ENCODE assay signal across 8 cellular contexts in genomic region chr2:237965844-237966243, GRCh38. TPM values are rescaled to one million over a fixed set of nuclear protein-coding genes. Genes with fewer than 3 reads are reported as not detected.
DNase-seq lines count a peak whose midpoint lies in the region; ATAC-seq, FAIRE-seq and TF ChIP-seq lines count a peak whose summit lies in the region.
"Not testable (repeated sequence)": the region's sequence is repeated elsewhere in the genome, so short reads cannot be mapped to it uniquely, and the experiment has no call there.

No MANE protein-coding gene starts in this region.

- not testable (repeated sequence) for H3K18ac ChIP-seq in H1 (ENCODE audit: extremely low read depth, low read length)

- not testable (repeated sequence) for H4K8ac ChIP-seq in H1 (ENCODE audit: extremely low read depth, insufficient read depth, low read length)

- H3K9me2 ChIP-seq in neural cell (ENCODE audit: insufficient read depth, low read length), result not testable (repeated sequence)

- H2BK5ac ChIP-seq in H1 (ENCODE audit: low read depth, low read length), result not testable (repeated sequence)

- BruUV-seq in A673 (replicated peaks; lab: Mats Ljungman, UMichigan), result not testable (repeated sequence)

- H3K9me3 Mint-ChIP-seq in T-helper 1 cell treated with Interleukin-12 subunit alpha and Interleukin-12 subunit beta and Interleukin-4 antibody, amounts not matched to agents 30 μg/mL and 1 μg/mL, for 36 hours, result peaks cover 17% of the 10 kb centered on the region
- H3K9me3 Mint-ChIP-seq in activated naive CD8-positive, alpha-beta T cell treated with anti-CD3 and anti-CD28 coated beads, Interleukin-2, amount 10 ng/mL, durations not matched to agents 7 days and 5 days, result peaks cover 12% of the 10 kb centered on the region
- H3K9me3 Mint-ChIP-seq in stimulated activated memory B cell treated with anti-CD40 and anti-IgM and Interleukin-4, amounts not matched to agents 10 μg/mL and 1 μg/mL and 100 μg/mL, for 72 hours, result not testable (repeated sequence)

- H3K27ac Mint-ChIP-seq in T-helper 1 cell treated with Interleukin-12 subunit alpha and Interleukin-12 subunit beta and Interleukin-4 antibody, amounts not matched to agents 30 μg/mL and 1 μg/mL, for 36 hours, result peak overlapping the region; percentile 59
- not testable (repeated sequence) for H3K27ac Mint-ChIP-seq in activated naive CD8-positive, alpha-beta T cell treated with anti-CD3 and anti-CD28 coated beads, Interleukin-2, amount 10 ng/mL, durations not matched to agents 7 days and 5 days
- H3K27ac Mint-ChIP-seq in stimulated activated memory B cell treated with anti-CD40 and anti-IgM and Interleukin-4, amounts not matched to agents 10 μg/mL and 1 μg/mL and 100 μg/mL, for 72 hours, result peak overlapping the region; percentile 71

- H2AFZ ChIP-seq in H1 (ENCODE audit: low read length), result not testable (repeated sequence)
- peak overlapping the region; percentile 93 for H2AFZ ChIP-seq in neural cell (ENCODE audit: low read depth, low read length)

- H3K79me2 ChIP-seq in H1 (ENCODE audit: control insufficient read depth in 1 of 2, insufficient read depth in 2 of 2, low read length in 2 of 2) (peaks cover 10 to 36% of the 10 kb centered on the region in 2 experiments; a peak in 3 of 4 replicates), neural cell (replicated peaks; ENCODE audit: insufficient read depth, low read length) (peaks cover 36% of the 10 kb centered on the region)

- H3K56ac ChIP-seq in H1 (replicated peaks; ENCODE audit: insufficient read length, low read depth, low read length), result not testable (repeated sequence)

- CTCF ChIA-PET in A673 (lab: Charles Lee), result not testable (repeated sequence)
- CTCF ChIA-PET in H1 (lab: Charles Lee; ENCODE audit: partially characterized antibody), result interaction anchor here (0.6 kb wide), 2 partner anchors 22 to 208 kb away, joined by 3 read pairs; no protein-coding TSS in a partner anchor

- POLR2A ChIA-PET in A673 (lab: Charles Lee; ENCODE audit: low non-redundant PET); activated naive CD8-positive, alpha-beta T cell treated with anti-CD3 and anti-CD28 coated beads, Interleukin-2, amount 10 ng/mL, durations not matched to agents 7 days and 5 days (lab: Charles Lee); H1 (lab: Charles Lee; ENCODE audit: partially characterized antibody): not testable (repeated sequence)

- H3K23me2 ChIP-seq in H1 (ENCODE audit: low read depth, low read length), result peaks cover 12% of the 10 kb centered on the region; the same call in 1 of the 2 replicates

- H3K79me1 ChIP-seq in H1 (ENCODE audit: low read depth, low read length), result peaks cover 20% of the 10 kb centered on the region

- peak overlapping the region; percentile 65 for H3K4me3 ChIP-seq in A673 (ENCODE audit: low read depth, low read length, poor library complexity, severe bottlenecking)
- peak overlapping the region; percentile 77 for H3K4me3 ChIP-seq in HFF-Myc (replicated peaks; ENCODE audit: low read depth, low read length)
- peak overlapping the region in 3 of 4 experiments; percentile 70 to 79 (median 78); a peak in 6 of 8 replicates for H3K4me3 ChIP-seq in H1 (ENCODE audit: extremely low read depth in 1 of 4, insufficient read depth in 2 of 4, low read depth in 3 of 4, low read length in 4 of 4)
- peak overlapping the region; percentile 85 to 89 for H3K4me3 ChIP-seq in kidney (ENCODE audit: low read length in 2 of 2)
- peak overlapping the region; percentile 91 for H3K4me3 ChIP-seq in neural cell (ENCODE audit: low read length)

- H3K4ac ChIP-seq in H1 (replicated peaks; ENCODE audit: insufficient read length, low read depth, low read length), result not testable (repeated sequence)

- peaks cover 22% of the 10 kb centered on the region for H3K36me3 Mint-ChIP-seq in T-helper 1 cell treated with Interleukin-12 subunit alpha and Interleukin-12 subunit beta and Interleukin-4 antibody, amounts not matched to agents 30 μg/mL and 1 μg/mL, for 36 hours (ENCODE audit: low read depth)
- H3K36me3 Mint-ChIP-seq in activated naive CD8-positive, alpha-beta T cell treated with anti-CD3 and anti-CD28 coated beads, Interleukin-2, amount 10 ng/mL, durations not matched to agents 7 days and 5 days, result peaks cover 15% of the 10 kb centered on the region
- not testable (repeated sequence) for H3K36me3 Mint-ChIP-seq in stimulated activated memory B cell treated with anti-CD40 and anti-IgM and Interleukin-4, amounts not matched to agents 10 μg/mL and 1 μg/mL and 100 μg/mL, for 72 hours

- not testable (repeated sequence) for DNase-seq in A673 (ENCODE audit: low spot score); HFF-Myc (ENCODE audit: extremely low read depth, low read depth); activated naive CD8-positive, alpha-beta T cell treated with anti-CD3 and anti-CD28 coated beads, Interleukin-2, amount 10 ng/mL, durations not matched to agents 7 days and 5 days; H1 (ENCODE audit: low read depth in 1 of 2, low spot score in 2 of 2); kidney

- TF ChIP-seq CTCF in A673 (conservative IDR thresholded peaks at IDR 0.05; ENCODE audit: low read depth, low read length); HFF-Myc (IDR thresholded peaks at IDR 0.05; ENCODE audit: low read depth, low read length, missing control alignments); H1 (IDR thresholded peaks at IDR 0.05; ENCODE audit: control extremely low read depth in 1 of 3, insufficient read depth in 1 of 3, low read depth in 1 of 3, low read length in 3 of 3); kidney (IDR thresholded peaks at IDR 0.05; ENCODE audit: borderline replicate concordance, extremely low read depth, insufficient read depth); neural cell (IDR thresholded peaks at IDR 0.05; ENCODE audit: poor library complexity, severe bottlenecking): not testable (repeated sequence)

- 94% methylated on average over 8 of the region's 13 CpGs; no CpG with 5 or more reads in 1 of the 2 experiments for WGBS in H1 (ENCODE audit: extremely low coverage in 1 of 2, insufficient coverage in 1 of 2, insufficient read length in 1 of 2, insufficient replicate concordance in 2 of 2, low coverage in 1 of 2, low lambda C conversion rate in 2 of 2, missing lambda C conversion rate in 1 of 2), 2 experiments

- H3K23ac ChIP-seq in H1 (ENCODE audit: insufficient read length), result not testable (repeated sequence)

- H3K4me3 Mint-ChIP-seq in T-helper 1 cell treated with Interleukin-12 subunit alpha and Interleukin-12 subunit beta and Interleukin-4 antibody, amounts not matched to agents 30 μg/mL and 1 μg/mL, for 36 hours, result peak overlapping the region; percentile 81
- H3K4me3 Mint-ChIP-seq in activated naive CD8-positive, alpha-beta T cell treated with anti-CD3 and anti-CD28 coated beads, Interleukin-2, amount 10 ng/mL, durations not matched to agents 7 days and 5 days, result peak overlapping the region; percentile 79
- H3K4me3 Mint-ChIP-seq in stimulated activated memory B cell treated with anti-CD40 and anti-IgM and Interleukin-4, amounts not matched to agents 10 μg/mL and 1 μg/mL and 100 μg/mL, for 72 hours, result peak overlapping the region; percentile 85

- H3F3A ChIP-seq in neural cell (ENCODE audit: insufficient read depth, low read length, poor library complexity, severe bottlenecking), result not testable (repeated sequence)

- peak overlapping the region; percentile 56 to 84 for H3K4me2 ChIP-seq in H1 (ENCODE audit: insufficient read depth in 1 of 2, low read depth in 2 of 2, low read length in 2 of 2)
- H3K4me2 ChIP-seq in neural cell (ENCODE audit: low read length), result peak overlapping the region; percentile 80

- H4K20me1 ChIP-seq in H1 (replicated peaks in 1 of 2; ENCODE audit: control insufficient read depth in 1 of 2, insufficient read depth in 2 of 2, low read length in 2 of 2), result peaks cover 10 to 18% of the 10 kb centered on the region in 2 experiments
- H4K20me1 ChIP-seq in neural cell (ENCODE audit: insufficient read depth), result not testable (repeated sequence)

- H2BK12ac ChIP-seq in H1 (ENCODE audit: low read depth, low read length), result not testable (repeated sequence)

- H3K9ac ChIP-seq in H1 (replicated peaks in 1 of 4; ENCODE audit: extremely low read depth in 1 of 4, low read depth in 3 of 4, low read length in 3 of 4), result not testable (repeated sequence)
- peak overlapping the region in 1 of 2 donors; percentile 74 for H3K9ac ChIP-seq in kidney (ENCODE audit: low read length in 2 of 2)
- peak overlapping the region; percentile 61 for H3K9ac ChIP-seq in neural cell (ENCODE audit: low read length)

- intact Hi-C loops in A673 (cut with micrococcal nuclease; ENCODE audit: unreplicated experiment); kidney (cut with DNase I): not testable (repeated sequence)

- not testable (repeated sequence) for H3K9me3 ChIP-seq in A673 (ENCODE audit: low read depth, low read length, poor library complexity, severe bottlenecking); H1 (ENCODE audit: insufficient read depth in 2 of 2, low read depth in 1 of 2, low read length in 1 of 2); neural cell (ENCODE audit: low read length)
- H3K9me3 ChIP-seq in kidney (ENCODE audit: control insufficient read depth in 1 of 2, low read length in 2 of 2), result peaks cover 0 to 15% of the 10 kb centered on the region in 2 donors

- not testable (repeated sequence) for H3K27me3 ChIP-seq in A673 (replicated peaks; ENCODE audit: insufficient read depth, low read depth, low read length, poor library complexity); H1 (replicated peaks in 1 of 4; ENCODE audit: control insufficient read depth in 3 of 4, extremely low read depth in 1 of 4, insufficient read depth in 3 of 4, low read length in 3 of 4); neural cell (ENCODE audit: insufficient read depth, low read depth, low read length)

- H4K5ac ChIP-seq in H1 (ENCODE audit: insufficient read length, low read depth, low read length), result not testable (repeated sequence)

- not testable (repeated sequence) for H3K14ac ChIP-seq in H1 (ENCODE audit: insufficient read length)

- H2BK20ac ChIP-seq in H1 (ENCODE audit: low read length), result not testable (repeated sequence)

- TF ChIP-seq RAD21 in H1 (IDR thresholded peaks at IDR 0.05 in 1 of 2, conservative IDR thresholded peaks at IDR 0.05 in 1 of 2; ENCODE audit: low read depth in 2 of 2, low read length in 2 of 2); neural cell (conservative IDR thresholded peaks at IDR 0.05): not testable (repeated sequence)

- H3K4me1 Mint-ChIP-seq in T-helper 1 cell treated with Interleukin-12 subunit alpha and Interleukin-12 subunit beta and Interleukin-4 antibody, amounts not matched to agents 30 μg/mL and 1 μg/mL, for 36 hours (ENCODE audit: low read depth), result peaks cover 34% of the 10 kb centered on the region
- peaks cover 30% of the 10 kb centered on the region for H3K4me1 Mint-ChIP-seq in activated naive CD8-positive, alpha-beta T cell treated with anti-CD3 and anti-CD28 coated beads, Interleukin-2, amount 10 ng/mL, durations not matched to agents 7 days and 5 days
- H3K4me1 Mint-ChIP-seq in stimulated activated memory B cell treated with anti-CD40 and anti-IgM and Interleukin-4, amounts not matched to agents 10 μg/mL and 1 μg/mL and 100 μg/mL, for 72 hours, result peaks cover 35% of the 10 kb centered on the region

- H3K27me3 Mint-ChIP-seq in T-helper 1 cell treated with Interleukin-12 subunit alpha and Interleukin-12 subunit beta and Interleukin-4 antibody, amounts not matched to agents 30 μg/mL and 1 μg/mL, for 36 hours (ENCODE audit: low read depth); activated naive CD8-positive, alpha-beta T cell treated with anti-CD3 and anti-CD28 coated beads, Interleukin-2, amount 10 ng/mL, durations not matched to agents 7 days and 5 days; stimulated activated memory B cell treated with anti-CD40 and anti-IgM and Interleukin-4, amounts not matched to agents 10 μg/mL and 1 μg/mL and 100 μg/mL, for 72 hours: not testable (repeated sequence)

- H2BK120ac ChIP-seq in H1 (replicated peaks; ENCODE audit: low read depth, low read length), result not testable (repeated sequence)

- not testable (repeated sequence) for ATAC-seq in activated naive CD8-positive, alpha-beta T cell treated with anti-CD3 and anti-CD28 coated beads, Interleukin-2, amount 10 ng/mL, durations not matched to agents 7 days and 5 days (ENCODE audit: low read depth); stimulated activated memory B cell treated with anti-CD40 and anti-IgM and Interleukin-4, amounts not matched to agents 10 μg/mL and 1 μg/mL and 100 μg/mL, for 72 hours

- not testable (repeated sequence) for H2AK5ac ChIP-seq in H1 (ENCODE audit: low read depth, low read length)

- H3K4me1 ChIP-seq in A673 (ENCODE audit: insufficient read depth, low read length, poor library complexity, severe bottlenecking) (peaks cover 14% of the 10 kb centered on the region), H1 (replicated peaks in 1 of 4; ENCODE audit: control insufficient read depth in 3 of 4, insufficient read depth in 4 of 4, low read length in 3 of 4) (peaks cover 0 to 15% (median 5%) of the 10 kb centered on the region in 4 experiments; a peak in 5 of 7 replicates), kidney (ENCODE audit: control insufficient read depth in 1 of 2, insufficient read depth in 1 of 2, low read depth in 1 of 2, low read length in 2 of 2) (peaks cover 9 to 16% of the 10 kb centered on the region in 2 donors)

- H4K91ac ChIP-seq in H1 (replicated peaks; ENCODE audit: insufficient read length, low read length), result not testable (repeated sequence)

- H2BK15ac ChIP-seq in H1 (ENCODE audit: low read length), result not testable (repeated sequence)

- not testable (repeated sequence) for TF ChIP-seq POLR2A in H1 (IDR thresholded peaks at IDR 0.05; ENCODE audit: control extremely low read depth in 1 of 2, low read depth in 2 of 2, low read length in 2 of 2)

- not testable (repeated sequence) for H3K27ac ChIP-seq in A673 (ENCODE audit: low read depth, low read length, poor library complexity, severe bottlenecking); H1 (ENCODE audit: low read depth, low read length); kidney (ENCODE audit: low read depth in 2 of 2, low read length in 2 of 2); neural cell (ENCODE audit: low read length)

- not testable (repeated sequence) for FAIRE-seq in H1 (lab: Jason Lieb, UNC); kidney (lab: Jason Lieb, UNC)

- H3K36me3 ChIP-seq in A673 (ENCODE audit: insufficient read depth, low read length, poor library complexity, severe bottlenecking); H1 (ENCODE audit: control insufficient read depth in 2 of 4, insufficient read depth in 4 of 4, low read length in 3 of 4); kidney (ENCODE audit: control insufficient read depth in 1 of 2, insufficient read depth in 2 of 2, low read length in 2 of 2); neural cell (ENCODE audit: insufficient read depth, low read length): not testable (repeated sequence)

- TF ChIP-seq EP300 in H1 (IDR thresholded peaks at IDR 0.05; ENCODE audit: borderline replicate concordance in 1 of 2, low read depth in 2 of 2, low read length in 2 of 2); neural cell (conservative IDR thresholded peaks at IDR 0.05; ENCODE audit: poor library complexity, severe bottlenecking): not testable (repeated sequence)

RNA-seq across cellular contexts. Expression of gene UBE2F, which starts 1.0 kb away (rescaled TPM):
- total RNA-seq in A673 (2021), result 49.0 and 51.2 TPM in 2 replicates
- 10 to 100 TPM; 49.0 to 49.8 TPM for total RNA-seq in activated naive CD8-positive, alpha-beta T cell treated with anti-CD3 and anti-CD28 coated beads, Interleukin-2, amount 10 ng/mL, durations not matched to agents 7 days and 5 days
- total RNA-seq in H1 (2021; fragmentation: NEBNext Ultra II Directional; extraction: Animal tissue kit (Norgen Biotek cat#: 25700)), result 59.8 and 61.9 TPM in 2 replicates
- polyA plus RNA-seq in H1 (2011; rRNA removed), result 43.3 and 48.4 TPM in 2 replicates
- polyA plus RNA-seq in H1 (2011; cell fraction: cytosol; rRNA removed), result 53.0 TPM
- polyA plus RNA-seq in H1 (2011; cell fraction: nucleus; rRNA removed), result 14.5 TPM
- polyA plus RNA-seq in H1 (2012, experiment 1 of 2), result 49.4 to 67.6 TPM (median 53.8 TPM) in 4 replicates
- polyA plus RNA-seq in H1 (2012, experiment 2 of 2), result 27.7 TPM
- polyA plus RNA-seq in H1 (2013, experiment 1 of 2), result 37.6 TPM
- polyA plus RNA-seq in H1 (2013, experiment 2 of 2), result 39.2 TPM
- polyA minus RNA-seq in H1 (2011; rRNA and poly(A)+ RNA removed), result 15.2 and 25.1 TPM in 2 replicates
- 26.3 TPM for polyA minus RNA-seq in H1 (2011; cell fraction: cytosol; rRNA and poly(A)+ RNA removed)
- 26.5 TPM for polyA minus RNA-seq in H1 (2011; cell fraction: nucleus; rRNA and poly(A)+ RNA removed)
- 34.5 TPM for total RNA-seq in kidney
- 68.7 TPM for polyA plus RNA-seq in kidney (ENCODE audit: insufficient read depth, low read depth, low replicate concordance)
- polyA plus RNA-seq in neural cell, result 65.7 and 94.1 TPM in 2 replicates
- 51.4 and 80.1 TPM in 2 replicates for polyA minus RNA-seq in neural cell
